Comparison of ENCODE assay signal across 15 cellular contexts in the genomic region with DNA sequence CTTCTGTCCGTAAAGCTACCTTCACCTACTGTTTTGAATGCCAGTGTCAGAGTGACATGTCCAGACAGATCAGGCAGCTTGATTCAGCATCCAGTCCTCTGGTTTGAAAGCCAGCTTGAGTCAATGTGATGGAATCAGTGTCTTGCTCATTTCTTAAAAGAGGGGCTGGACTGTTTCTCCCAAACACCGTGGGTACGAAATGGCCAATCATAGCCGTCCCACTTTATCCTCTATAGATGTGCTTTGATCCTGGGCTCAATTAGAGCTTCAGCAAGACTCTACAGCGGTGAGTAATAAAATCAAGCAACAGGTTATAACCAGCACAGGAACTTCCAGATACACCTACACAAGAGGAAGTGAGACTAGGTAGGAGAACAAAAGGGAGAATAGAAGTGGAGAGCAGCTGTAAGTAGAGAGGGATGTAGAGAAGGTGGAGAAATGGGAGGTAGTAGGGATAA. TPM values are rescaled to one million over a fixed set of nuclear protein-coding genes. Genes with fewer than 3 reads are reported as not detected.
DNase-seq lines count a peak whose midpoint lies in the region; ATAC-seq, FAIRE-seq and TF ChIP-seq lines count a peak whose summit lies in the region.
"Had no signal": no experiment of that assay in that cellular context is flagged by ENCODE, and none has a peak within 500 bp of the region (broad histone marks: within the 10 kb centered on the region; RNA-seq: fewer than 3 reads in every experiment).

No MANE protein-coding gene starts in this region.

- BruUV-seq in GM12878 (replicated peaks; lab: Mats Ljungman, UMichigan): no TSS peak

- H3K9me3 ChIP-seq in GM12878 (replicated peaks; ENCODE audit: control insufficient read depth, insufficient read depth, low read length): no peaks in the 10 kb centered on the region; the same call in 1 of the 3 replicates

- intact Hi-C loops in GM12878 (cut with micrococcal nuclease; ENCODE audit: unreplicated experiment): loop anchor here (5.0 kb wide), 2 partner anchors 76 to 126 kb away; partner anchors contain the start of gene CLDND1

- peaks cover 14% of the 10 kb centered on the region; the same call in 1 of the 2 replicates for H3K4me1 ChIP-seq in GM12878 (ENCODE audit: control insufficient read depth, insufficient read depth, low read length)

- peaks cover 3% of the 10 kb centered on the region for H3K36me3 Mint-ChIP-seq in activated CD8-positive, alpha-beta T cell treated with anti-CD3 and anti-CD28 coated beads, Interleukin-2, amount 10 ng/mL, durations not matched to agents 7 days and 5 days (ENCODE audit: low read depth)
- H3K36me3 Mint-ChIP-seq: immature natural killer cell had no signal

- ATAC-seq in GM18505 (IDR thresholded peaks at IDR 0.05; ENCODE audit: unreplicated experiment) (peak; percentile 92), GM21381 (IDR thresholded peaks at IDR 0.05; ENCODE audit: unreplicated experiment) (peak; percentile 64), HG03039 (IDR thresholded peaks at IDR 0.05; ENCODE audit: unreplicated experiment) (peak; percentile 87), GM12878 (peak; percentile 87)
- no peak for ATAC-seq in activated CD8-positive, alpha-beta T cell treated with anti-CD3 and anti-CD28 coated beads, Interleukin-2, amount 10 ng/mL, durations not matched to agents 7 days and 5 days

- TF ChIP-seq CTCF in GM12878 (IDR thresholded peaks at IDR 0.05 in 2 of 3, conservative IDR thresholded peaks at IDR 0.05 in 1 of 3; ENCODE audit: control insufficient read depth in 2 of 3, extremely low read depth in 1 of 3, insufficient read depth in 1 of 3, low read depth in 3 of 3, low read length in 3 of 3): no peak

- peaks cover 16% of the 10 kb centered on the region for H3K4me1 Mint-ChIP-seq in activated CD8-positive, alpha-beta T cell treated with anti-CD3 and anti-CD28 coated beads, Interleukin-2, amount 10 ng/mL, durations not matched to agents 7 days and 5 days (ENCODE audit: low read depth)
- H3K4me1 Mint-ChIP-seq: endodermal cell had no signal

- H3K79me2 ChIP-seq in GM12878 (ENCODE audit: control insufficient read depth, insufficient read depth, low read length): no peaks in the 10 kb centered on the region

- peaks cover 17% of the 10 kb centered on the region for H3K27me3 Mint-ChIP-seq in activated CD8-positive, alpha-beta T cell treated with anti-CD3 and anti-CD28 coated beads, Interleukin-2, amount 10 ng/mL, durations not matched to agents 7 days and 5 days (ENCODE audit: low read depth)

- H3K9me3 Mint-ChIP-seq in activated CD8-positive, alpha-beta T cell treated with anti-CD3 and anti-CD28 coated beads, Interleukin-2, amount 10 ng/mL, durations not matched to agents 7 days and 5 days (ENCODE audit: insufficient read depth): peaks cover 9% of the 10 kb centered on the region
- H3K9me3 Mint-ChIP-seq: endodermal cell had no signal

- 0% methylated on average over 5 of the region's 5 CpGs for whole genome bisulfite sequencing in GM12878 (ENCODE audit: insufficient coverage, insufficient replicate concordance, low lambda C conversion rate, missing lambda C conversion rate)

- CTCF ChIA-PET in GM12878 (lab: Yijun Ruan, JAX): interaction anchor here (0.9 to 3.0 kb wide), 4 partner anchors 9 to 145 kb away, joined by 3 to 10 read pairs (median 4); no protein-coding TSS in a partner anchor
- CTCF ChIA-PET in activated CD8-positive, alpha-beta T cell treated with anti-CD3 and anti-CD28 coated beads, Interleukin-2, amount 10 ng/mL, durations not matched to agents 7 days and 5 days (lab: Charles Lee): no interaction called here

- TF ChIP-seq EP300 in GM12878 (IDR thresholded peaks at IDR 0.05; ENCODE audit: borderline replicate concordance in 1 of 2, control insufficient read depth in 1 of 2, low read depth in 2 of 2, low read length in 2 of 2): peak in 1 of 2 experiments; percentile 70; a peak in 2 of 4 replicates

- no peaks in the 10 kb centered on the region for H3K36me3 ChIP-seq in GM12878 (ENCODE audit: control insufficient read depth in 2 of 2, insufficient read depth in 2 of 2, low read length in 1 of 2)

- POLR2A ChIA-PET in GM12878 (lab: Charles Lee): interaction anchor here (1.0 kb wide), 1 partner anchor 9 kb away, joined by 4 read pairs; no protein-coding TSS in a partner anchor
- POLR2A ChIA-PET in activated CD8-positive, alpha-beta T cell treated with anti-CD3 and anti-CD28 coated beads, Interleukin-2, amount 10 ng/mL, durations not matched to agents 7 days and 5 days (lab: Charles Lee): no interaction called here

- H3K4me2 ChIP-seq in GM12878 (ENCODE audit: control insufficient read depth, insufficient read depth): peak overlapping the region; percentile 81

- in situ Hi-C loops in GM12878 (cut with MboI): no loop called here

- H3K4me3 ChIP-seq in GM12878: no peak overlapping the region

- SMC1A ChIA-PET in GM12878 (lab: Charles Lee; ENCODE audit: uncharacterized antibody, unreplicated experiment): interaction anchor here (1.0 to 2.2 kb wide), 9 partner anchors 14 to 118 kb away, joined by 3 to 9 read pairs (median 3); no protein-coding TSS in a partner anchor

- no peaks in the 10 kb centered on the region for H3K27me3 ChIP-seq in GM12878 (replicated peaks in 1 of 2; ENCODE audit: control insufficient read depth in 2 of 2, insufficient read depth in 2 of 2, low read length in 1 of 2)

- peak; percentile 49 for FAIRE-seq in GM12878 (lab: Jason Lieb, UNC)

- H3K4me3 Mint-ChIP-seq in activated CD8-positive, alpha-beta T cell treated with anti-CD3 and anti-CD28 coated beads, Interleukin-2, amount 10 ng/mL, durations not matched to agents 7 days and 5 days: no peak overlapping the region
- H3K4me3 Mint-ChIP-seq: endodermal cell, immature natural killer cell had no signal

- H3K9ac ChIP-seq in GM12878 (ENCODE audit: control insufficient read depth, insufficient read depth, low read length): peak overlapping the region; percentile 15

- peak overlapping the region; percentile 82 for H2AFZ ChIP-seq in GM12878 (ENCODE audit: control insufficient read depth, low read depth, low read length)

- TF ChIP-seq POLR2A in GM18505 (IDR thresholded peaks at IDR 0.05; ENCODE audit: borderline replicate concordance, extremely low read depth, insufficient read depth, insufficient read length) (no peak), GM12878 (IDR thresholded peaks at IDR 0.05; ENCODE audit: low read depth, low read length) (no peak)

- TF ChIP-seq RAD21 in GM12878 (IDR thresholded peaks at IDR 0.05; ENCODE audit: insufficient read depth, low read depth, low read length): no peak

- H4K20me1 ChIP-seq in GM12878 (ENCODE audit: control insufficient read depth, insufficient read depth): no peaks in the 10 kb centered on the region

- H3K27ac Mint-ChIP-seq in activated CD8-positive, alpha-beta T cell treated with anti-CD3 and anti-CD28 coated beads, Interleukin-2, amount 10 ng/mL, durations not matched to agents 7 days and 5 days: no peak overlapping the region
- H3K27ac Mint-ChIP-seq: endodermal cell, immature natural killer cell had no signal

- DNase-seq in GM12878 (ENCODE audit: low read depth, low spot score) (peak; percentile 48), EL (no peak), retina (no peak), hippocampal formation (lab: John Stamatoyannopoulos, UW) (no peak)
- no peak for DNase-seq in activated CD8-positive, alpha-beta T cell treated with anti-CD3 and anti-CD28 coated beads, Interleukin-2, amount 10 ng/mL, durations not matched to agents 7 days and 5 days
- DNase-seq: activated CD4-positive, alpha-beta T cell treated with anti-CD3 and anti-CD28 coated beads for 48 hours; endodermal cell; immature natural killer cell; NCI-H2107 had no signal

- peak overlapping the region; percentile 71 for H3K27ac ChIP-seq in GM12878 (ENCODE audit: control insufficient read depth, insufficient read depth)

- RAD21 ChIA-PET in GM12878 (lab: Charles Lee; ENCODE audit: unreplicated experiment): interaction anchor here (1.0 to 1.8 kb wide), 5 partner anchors 77 to 154 kb away, joined by 3 to 6 read pairs (median 4); partner anchors contain the start of gene CLDND1

RNA-seq across cellular contexts. Expression of gene OR5K1, which starts 17.0 kb away (rescaled TPM):
- 86.6 and 90.9 TPM in 2 replicates for total RNA-seq in GM12878 (2013; cell fraction: nucleolus; rRNA removed)
- total RNA-seq in GM12878 (2014; rRNA removed) (not detected in 2 replicates), GM12878 (2014; rRNA removed; fragmentation: Illumina TruSeq; extraction: Trizol) (not detected in 2 replicates), GM12878 (2021) (not detected in 2 replicates)
- polyA plus RNA-seq in GM12878 (2011; ENCODE audit: low read depth): not detected
- polyA plus RNA-seq in GM12878 (2011; rRNA removed) (0.50 and 1.2 TPM in 2 replicates), GM12878 (2014; fragmentation: Illumina TruSeq; extraction: Trizol) (not detected in 2 replicates), GM12878 (2014; fragmentation: Nextera tagmentation; extraction: Ambion mirVana) (not detected), GM12878 (2014; rRNA removed) (not detected in 2 replicates), GM12878 (2016; fragmentation: Nextera tagmentation; extraction: Ambion mirVana) (not detected)
- polyA plus RNA-seq in GM12878 (2011; cell fraction: cytosol; rRNA removed): 0.03 and 0.04 TPM in 2 replicates
- 1.3 and 1.9 TPM in 2 replicates for polyA plus RNA-seq in GM12878 (2011; cell fraction: nucleus; rRNA removed)
- polyA plus RNA-seq in GM12878 (2012): not detected in 2 replicates
- polyA minus RNA-seq in GM12878 (2011; rRNA and poly(A)+ RNA removed): 4.1 TPM in 2 replicates
- not detected in 2 replicates for polyA minus RNA-seq in GM12878 (2011; cell fraction: cytosol; rRNA and poly(A)+ RNA removed)
- polyA minus RNA-seq in GM12878 (2011; cell fraction: nucleus; rRNA and poly(A)+ RNA removed): 6.9 and 7.4 TPM in 2 replicates
- not detected for total RNA-seq in activated CD8-positive, alpha-beta T cell treated with anti-CD3 and anti-CD28 coated beads, Interleukin-2, amount 10 ng/mL, durations not matched to agents 7 days and 5 days
- total RNA-seq: endodermal cell had no signal
- polyA plus RNA-seq: adipose tissue, BJ, immature natural killer cell, neural cell had no signal

RNA-seq across cellular contexts. Expression of gene OR5K2, which starts 51.5 kb away (rescaled TPM):
- total RNA-seq in GM12878 (2013; cell fraction: nucleolus; rRNA removed): 20.7 and 21.6 TPM in 2 replicates
- total RNA-seq in GM12878 (2014; rRNA removed) (not detected in 2 replicates), GM12878 (2014; rRNA removed; fragmentation: Illumina TruSeq; extraction: Trizol) (not detected in 2 replicates), GM12878 (2021) (not detected in 2 replicates)
- not detected for polyA plus RNA-seq in GM12878 (2011; ENCODE audit: low read depth)
- polyA plus RNA-seq in GM12878 (2011; rRNA removed) (0.12 and 0.14 TPM in 2 replicates), GM12878 (2014; fragmentation: Illumina TruSeq; extraction: Trizol) (not detected in 2 replicates), GM12878 (2014; fragmentation: Nextera tagmentation; extraction: Ambion mirVana) (not detected), GM12878 (2014; rRNA removed) (not detected in 2 replicates), GM12878 (2016; fragmentation: Nextera tagmentation; extraction: Ambion mirVana) (not detected)
- not detected in 2 replicates for polyA plus RNA-seq in GM12878 (2011; cell fraction: cytosol; rRNA removed)
- polyA plus RNA-seq in GM12878 (2011; cell fraction: nucleus; rRNA removed): 0.58 and 0.75 TPM in 2 replicates
- 0.11 TPM in 1 of 2 replicates, not detected in the other for polyA plus RNA-seq in GM12878 (2012)
- 1.3 and 2.9 TPM in 2 replicates for polyA minus RNA-seq in GM12878 (2011; rRNA and poly(A)+ RNA removed)
- not detected in 2 replicates for polyA minus RNA-seq in GM12878 (2011; cell fraction: cytosol; rRNA and poly(A)+ RNA removed)
- polyA minus RNA-seq in GM12878 (2011; cell fraction: nucleus; rRNA and poly(A)+ RNA removed): 4.7 and 5.0 TPM in 2 replicates
- total RNA-seq in activated CD8-positive, alpha-beta T cell treated with anti-CD3 and anti-CD28 coated beads, Interleukin-2, amount 10 ng/mL, durations not matched to agents 7 days and 5 days: not detected
- total RNA-seq: endodermal cell had no signal
- polyA plus RNA-seq: adipose tissue, BJ, immature natural killer cell, neural cell had no signal

RNA-seq across cellular contexts. Expression of gene OR5K3, which starts 55.5 kb away (rescaled TPM):
- 211 and 214 TPM in 2 replicates for total RNA-seq in GM12878 (2013; cell fraction: nucleolus; rRNA removed)
- total RNA-seq in GM12878 (2014; rRNA removed): not detected in 2 replicates
- total RNA-seq in GM12878 (2014; rRNA removed; fragmentation: Illumina TruSeq; extraction: Trizol): not detected in 2 replicates
- not detected in 2 replicates for total RNA-seq in GM12878 (2021)
- not detected for polyA plus RNA-seq in GM12878 (2011; ENCODE audit: low read depth)
- polyA plus RNA-seq in GM12878 (2011; rRNA removed): 1.6 and 3.0 TPM in 2 replicates
- 0.06 TPM in 1 of 2 replicates, not detected in the other for polyA plus RNA-seq in GM12878 (2011; cell fraction: cytosol; rRNA removed)
- polyA plus RNA-seq in GM12878 (2011; cell fraction: nucleus; rRNA removed): 5.0 and 5.2 TPM in 2 replicates
- not detected in 2 replicates for polyA plus RNA-seq in GM12878 (2012)
- polyA plus RNA-seq in GM12878 (2014; fragmentation: Illumina TruSeq; extraction: Trizol): not detected in 2 replicates
- polyA plus RNA-seq in GM12878 (2014; fragmentation: Nextera tagmentation; extraction: Ambion mirVana): not detected
- polyA plus RNA-seq in GM12878 (2014; rRNA removed): not detected in 2 replicates
- polyA plus RNA-seq in GM12878 (2016; fragmentation: Nextera tagmentation; extraction: Ambion mirVana): not detected
- 24.2 and 28.9 TPM in 2 replicates for polyA minus RNA-seq in GM12878 (2011; rRNA and poly(A)+ RNA removed)
- not detected in 2 replicates for polyA minus RNA-seq in GM12878 (2011; cell fraction: cytosol; rRNA and poly(A)+ RNA removed)
- 32.3 and 44.6 TPM in 2 replicates for polyA minus RNA-seq in GM12878 (2011; cell fraction: nucleus; rRNA and poly(A)+ RNA removed)
- total RNA-seq in activated CD8-positive, alpha-beta T cell treated with anti-CD3 and anti-CD28 coated beads, Interleukin-2, amount 10 ng/mL, durations not matched to agents 7 days and 5 days: not detected
- total RNA-seq: endodermal cell had no signal
- polyA plus RNA-seq: adipose tissue, BJ, immature natural killer cell, neural cell had no signal
